24 cellular contexts compared by ENCODE assay signal in genomic region chr11:69496202-69496557, GRCh38. TPM values are rescaled to one million over a fixed set of nuclear protein-coding genes. Genes with fewer than 3 reads are reported as not detected.
DNase-seq lines count a peak whose midpoint lies in the region; ATAC-seq, FAIRE-seq and TF ChIP-seq lines count a peak whose summit lies in the region.
"Had no signal": no experiment of that assay in that cellular context is flagged by ENCODE, and none has a peak within 500 bp of the region (broad histone marks: within the 10 kb centered on the region; RNA-seq: fewer than 3 reads in every experiment).

No MANE protein-coding gene starts in this region.

- H3K9me2 ChIP-seq in GM23248 (ENCODE audit: insufficient read depth): no peaks in the 10 kb centered on the region

- H3K36me3 ChIP-seq in GM23248 (ENCODE audit: low read depth) (no peaks in the 10 kb centered on the region), bronchial epithelial cell (ENCODE audit: control insufficient read depth, insufficient read depth, low read length) (no peaks in the 10 kb centered on the region), psoas muscle (ENCODE audit: insufficient read depth in 1 of 2, low read depth in 1 of 2) (no peaks in the 10 kb centered on the region)
- H3K36me3 ChIP-seq: ovary had no signal

- DNase-seq in GM23248 (no peak), bronchial epithelial cell (ENCODE audit: low read depth) (no peak), left ventricle myocardium superior (peak; percentile 41), psoas muscle (peak; percentile 21 to 44), cerebellar nuclear complex (lab: John Stamatoyannopoulos, UW) (no peak), Kasumi-1 (lab: John Stamatoyannopoulos, UW) (no peak)
- DNase-seq: activated naive CD8-positive, alpha-beta T cell treated with anti-CD3 and anti-CD28 coated beads, Interleukin-2, amount 10 ng/mL, durations not matched to agents 7 days and 5 days; activated T-cell treated with anti-CD3 and anti-CD28 coated beads, Interleukin-2, amount 50 U/mL, for 72 hours; caudate nucleus; CD4-positive, alpha-beta memory T cell; DND-41; effector CD8-positive, alpha-beta T cell; hypothalamus; kidney glomerular epithelial cell; NCI-H146; NK-92 treated with Interleukin-12 subunit alpha and Interleukin-12 subunit beta, amount 100 ng/mL, for 24 hours; ovary; stimulated activated CD4-positive, alpha-beta T cell treated with anti-CD3 and anti-CD28 coated beads, Interleukin-12 subunit alpha, Interleukin-12 subunit beta, amount 100 ng/mL, for 4 hours; stimulated activated naive CD4-positive, alpha-beta T cell had no signal

- H3K27ac ChIP-seq in GM23248: no peak overlapping the region
- no peak overlapping the region for H3K27ac ChIP-seq in psoas muscle
- H3K27ac ChIP-seq: ovary, VCaP had no signal

- ATAC-seq in left ventricle myocardium superior: no peak
- no peak for ATAC-seq in psoas muscle
- no peak for ATAC-seq in HG03565 (IDR thresholded peaks at IDR 0.05; ENCODE audit: unreplicated experiment)
- no peak for ATAC-seq in GM21360 (IDR thresholded peaks at IDR 0.05; ENCODE audit: unreplicated experiment)
- ATAC-seq: activated T-cell treated with anti-CD3 and anti-CD28 coated beads, Interleukin-2, amount 50 U/mL, for 72 hours had no signal

- H3K4me3 ChIP-seq in GM23248 (no peak overlapping the region), bronchial epithelial cell (ENCODE audit: low read depth, low read length) (no peak overlapping the region), psoas muscle (no peak overlapping the region)
- H3K4me3 ChIP-seq: ovary had no signal

- H4K20me1 ChIP-seq in GM23248 (ENCODE audit: insufficient read depth): no peaks in the 10 kb centered on the region

- 0 out of 2 replicates have a peak overlapping the region, but pooled peaks have one; percentile 45 for H3K9ac ChIP-seq in GM23248

- no peaks in the 10 kb centered on the region for H3K79me2 ChIP-seq in GM23248 (ENCODE audit: insufficient read depth)

- intact Hi-C loops in left ventricle myocardium superior (cut with micrococcal nuclease): no loop called here
- intact Hi-C loops in psoas muscle (cut with DNase I): no loop called here

- H3K4me2 ChIP-seq in GM23248 (ENCODE audit: unreplicated experiment): no peak overlapping the region

- no peaks in the 10 kb centered on the region for H3K9me3 ChIP-seq in GM23248 (ENCODE audit: low read depth)
- H3K9me3 ChIP-seq in psoas muscle: no peaks in the 10 kb centered on the region
- H3K9me3 ChIP-seq: ovary had no signal

- no peak for TF ChIP-seq CTCF in bronchial epithelial cell (IDR thresholded peaks at IDR 0.05; ENCODE audit: insufficient read depth, low read length, severe bottlenecking)
- no peak for TF ChIP-seq CTCF in psoas muscle (IDR thresholded peaks at IDR 0.05)

- H3F3A ChIP-seq in GM23248 (ENCODE audit: insufficient read depth): peaks cover 12% of the 10 kb centered on the region

- in situ Hi-C loops in GM23248 (cut with MboI): no loop called here

- H2AFZ ChIP-seq in GM23248: no peak overlapping the region

- FAIRE-seq in bronchial epithelial cell (lab: Jason Lieb, UNC): peak; percentile 75

- H3K27me3 ChIP-seq in GM23248 (replicated peaks; ENCODE audit: insufficient read depth): no peaks in the 10 kb centered on the region
- H3K27me3 ChIP-seq in bronchial epithelial cell (ENCODE audit: control insufficient read depth, insufficient read depth, low read length): peaks cover 1% of the 10 kb centered on the region
- no peaks in the 10 kb centered on the region for H3K27me3 ChIP-seq in psoas muscle (ENCODE audit: insufficient read depth in 3 of 3, low read length in 2 of 3)
- H3K27me3 ChIP-seq: ovary had no signal

- 93 to 96% methylated on average over 10 of the region's 10 CpGs for WGBS in GM23248 (ENCODE audit: low coverage in 1 of 2, low lambda C conversion rate in 2 of 2, missing lambda C conversion rate in 2 of 2), 2 experiments
- WGBS in psoas muscle, 3 donors: 42 to 59% (median 42%) methylated on average over 10 of the region's 10 CpGs

- H3K4me1 ChIP-seq in GM23248 (ENCODE audit: insufficient read depth): peaks cover 12% of the 10 kb centered on the region
- H3K4me1 ChIP-seq in psoas muscle: peaks cover 15% of the 10 kb centered on the region

RNA-seq across cellular contexts. Expression of gene LINC01488, which starts 14.7 kb away (rescaled TPM):
- not detected in 2 replicates for total RNA-seq in GM23248 (2014; rRNA removed; shearing (Covaris generic))
- not detected in 2 replicates for polyA plus RNA-seq in GM23248 (2016; fragmentation: Nextera tagmentation; extraction: Ambion mirVana)
- total RNA-seq in bronchial epithelial cell: not detected in 2 replicates
- not detected for total RNA-seq in left ventricle myocardium superior
- not detected for total RNA-seq in psoas muscle
- polyA plus RNA-seq in psoas muscle: under 1 TPM in 1 of 3 donors, not detected in 2; 0.03 TPM
- total RNA-seq: activated naive CD8-positive, alpha-beta T cell treated with anti-CD3 and anti-CD28 coated beads, Interleukin-2, amount 10 ng/mL, durations not matched to agents 7 days and 5 days; activated T-cell treated with anti-CD3 and anti-CD28 coated beads, Interleukin-2, amount 50 U/mL, for 72 hours; CD4-positive, alpha-beta memory T cell; MCF 10A; ovary; T-helper 1 cell treated with Interleukin-12 subunit alpha and Interleukin-12 subunit beta and Interleukin-4 antibody, amounts not matched to agents 30 ng/mL and 1 ng/mL, for 36 hours had no signal
- polyA plus RNA-seq: CD4-positive, alpha-beta memory T cell; ovary had no signal

Comparison
In these comparisons a context has a peak if more than half of its experiments do, and no peak if none do; other contexts are left out.
1. DNase-seq: peak in left ventricle myocardium superior (single experiment) and psoas muscle (2 of 2); none in GM23248 (single experiment), bronchial epithelial cell (single experiment), cerebellar nuclear complex (0 of 2) and Kasumi-1 (0 of 2).